2 cellular contexts compared by ENCODE assay signal in the genomic region with DNA sequence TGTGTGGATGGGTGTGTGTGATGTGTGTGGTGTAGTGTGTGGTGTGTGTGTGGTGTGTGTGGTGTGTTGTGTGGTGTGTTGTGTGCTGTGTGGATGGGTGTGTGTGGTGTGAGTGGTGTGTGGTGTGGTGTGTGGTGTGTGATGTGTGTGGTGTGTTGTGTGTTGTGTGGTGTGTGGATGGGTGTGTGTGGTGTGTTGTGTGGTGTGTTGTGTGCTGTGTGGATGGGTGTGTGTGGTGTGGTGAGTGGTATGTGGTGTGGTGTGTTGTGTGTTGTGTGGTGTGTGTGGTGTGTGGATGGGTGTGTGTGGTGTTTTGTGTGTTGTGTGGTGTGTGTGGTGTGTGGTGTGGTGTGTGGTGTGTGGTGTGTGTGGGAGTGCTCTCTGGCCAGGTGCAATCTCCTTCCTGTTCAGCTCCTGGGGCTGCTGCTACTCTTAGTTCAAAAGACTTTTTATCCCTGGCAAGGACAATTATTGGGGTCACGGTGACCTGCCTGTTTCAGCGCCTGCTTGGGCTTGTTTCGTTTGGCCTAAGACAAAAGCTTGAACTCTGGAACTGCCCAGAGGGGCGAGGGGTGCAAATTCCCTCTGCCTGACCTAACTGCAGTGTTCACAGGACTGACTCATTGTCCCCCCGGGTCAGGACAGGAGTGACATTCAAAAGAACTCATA.
TF ChIP-seq lines count a peak whose summit lies in the region.

No MANE protein-coding gene starts in this region.

TF ChIP-seq in GM23338, 12 proteins besides CTCF, POLR2A, EP300 and RAD21 (continued from another document):
- TF ChIP-seq, protein P1, sequence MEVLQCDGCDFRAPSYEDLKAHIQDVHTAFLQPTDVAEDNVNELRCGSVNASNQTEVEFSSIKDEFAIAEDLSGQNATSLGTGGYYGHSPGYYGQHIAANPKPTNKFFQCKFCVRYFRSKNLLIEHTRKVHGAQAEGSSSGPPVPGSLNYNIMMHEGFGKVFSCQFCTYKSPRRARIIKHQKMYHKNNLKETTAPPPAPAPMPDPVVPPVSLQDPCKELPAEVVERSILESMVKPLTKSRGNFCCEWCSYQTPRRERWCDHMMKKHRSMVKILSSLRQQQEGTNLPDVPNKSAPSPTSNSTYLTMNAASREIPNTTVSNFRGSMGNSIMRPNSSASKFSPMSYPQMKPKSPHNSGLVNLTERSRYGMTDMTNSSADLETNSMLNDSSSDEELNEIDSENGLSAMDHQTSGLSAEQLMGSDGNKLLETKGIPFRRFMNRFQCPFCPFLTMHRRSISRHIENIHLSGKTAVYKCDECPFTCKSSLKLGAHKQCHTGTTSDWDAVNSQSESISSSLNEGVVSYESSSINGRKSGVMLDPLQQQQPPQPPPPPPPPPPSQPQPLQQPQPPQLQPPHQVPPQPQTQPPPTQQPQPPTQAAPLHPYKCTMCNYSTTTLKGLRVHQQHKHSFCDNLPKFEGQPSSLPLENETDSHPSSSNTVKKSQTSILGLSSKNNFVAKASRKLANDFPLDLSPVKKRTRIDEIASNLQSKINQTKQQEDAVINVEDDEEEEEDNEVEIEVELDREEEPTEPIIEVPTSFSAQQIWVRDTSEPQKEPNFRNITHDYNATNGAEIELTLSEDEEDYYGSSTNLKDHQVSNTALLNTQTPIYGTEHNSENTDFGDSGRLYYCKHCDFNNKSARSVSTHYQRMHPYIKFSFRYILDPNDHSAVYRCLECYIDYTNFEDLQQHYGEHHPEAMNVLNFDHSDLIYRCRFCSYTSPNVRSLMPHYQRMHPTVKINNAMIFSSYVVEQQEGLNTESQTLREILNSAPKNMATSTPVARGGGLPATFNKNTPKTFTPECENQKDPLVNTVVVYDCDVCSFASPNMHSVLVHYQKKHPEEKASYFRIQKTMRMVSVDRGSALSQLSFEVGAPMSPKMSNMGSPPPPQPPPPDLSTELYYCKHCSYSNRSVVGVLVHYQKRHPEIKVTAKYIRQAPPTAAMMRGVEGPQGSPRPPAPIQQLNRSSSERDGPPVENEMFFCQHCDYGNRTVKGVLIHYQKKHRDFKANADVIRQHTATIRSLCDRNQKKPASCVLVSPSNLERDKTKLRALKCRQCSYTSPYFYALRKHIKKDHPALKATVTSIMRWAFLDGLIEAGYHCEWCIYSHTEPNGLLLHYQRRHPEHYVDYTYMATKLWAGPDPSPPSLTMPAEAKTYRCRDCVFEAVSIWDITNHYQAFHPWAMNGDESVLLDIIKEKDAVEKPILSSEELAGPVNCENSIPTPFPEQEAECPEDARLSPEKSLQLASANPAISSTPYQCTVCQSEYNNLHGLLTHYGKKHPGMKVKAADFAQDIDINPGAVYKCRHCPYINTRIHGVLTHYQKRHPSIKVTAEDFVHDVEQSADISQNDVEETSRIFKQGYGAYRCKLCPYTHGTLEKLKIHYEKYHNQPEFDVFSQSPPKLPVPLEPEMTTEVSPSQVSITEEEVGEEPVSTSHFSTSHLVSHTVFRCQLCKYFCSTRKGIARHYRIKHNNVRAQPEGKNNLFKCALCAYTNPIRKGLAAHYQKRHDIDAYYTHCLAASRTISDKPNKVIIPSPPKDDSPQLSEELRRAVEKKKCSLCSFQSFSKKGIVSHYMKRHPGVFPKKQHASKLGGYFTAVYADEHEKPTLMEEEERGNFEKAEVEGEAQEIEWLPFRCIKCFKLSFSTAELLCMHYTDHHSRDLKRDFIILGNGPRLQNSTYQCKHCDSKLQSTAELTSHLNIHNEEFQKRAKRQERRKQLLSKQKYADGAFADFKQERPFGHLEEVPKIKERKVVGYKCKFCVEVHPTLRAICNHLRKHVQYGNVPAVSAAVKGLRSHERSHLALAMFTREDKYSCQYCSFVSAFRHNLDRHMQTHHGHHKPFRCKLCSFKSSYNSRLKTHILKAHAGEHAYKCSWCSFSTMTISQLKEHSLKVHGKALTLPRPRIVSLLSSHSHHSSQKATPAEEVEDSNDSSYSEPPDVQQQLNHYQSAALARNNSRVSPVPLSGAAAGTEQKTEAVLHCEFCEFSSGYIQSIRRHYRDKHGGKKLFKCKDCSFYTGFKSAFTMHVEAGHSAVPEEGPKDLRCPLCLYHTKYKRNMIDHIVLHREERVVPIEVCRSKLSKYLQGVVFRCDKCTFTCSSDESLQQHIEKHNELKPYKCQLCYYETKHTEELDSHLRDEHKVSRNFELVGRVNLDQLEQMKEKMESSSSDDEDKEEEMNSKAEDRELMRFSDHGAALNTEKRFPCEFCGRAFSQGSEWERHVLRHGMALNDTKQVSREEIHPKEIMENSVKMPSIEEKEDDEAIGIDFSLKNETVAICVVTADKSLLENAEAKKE (CRISPR knock-in tag; IDR thresholded peaks at IDR 0.05), result no peak
- TF ChIP-seq NANOG (IDR thresholded peaks at IDR 0.05; ENCODE audit: borderline replicate concordance), result no peak
- no peak for TF ChIP-seq JUNB (IDR thresholded peaks at IDR 0.05; ENCODE audit: unreplicated experiment)
- TF ChIP-seq ZNF114 (CRISPR knock-in tag; IDR thresholded peaks at IDR 0.05), result no peak
- no peak for TF ChIP-seq EZH2 (IDR thresholded peaks at IDR 0.05; ENCODE audit: low read depth, unreplicated experiment)
- TF ChIP-seq STAT1 (IDR thresholded peaks at IDR 0.05; ENCODE audit: unreplicated experiment), result no peak
- TF ChIP-seq, protein P2, sequence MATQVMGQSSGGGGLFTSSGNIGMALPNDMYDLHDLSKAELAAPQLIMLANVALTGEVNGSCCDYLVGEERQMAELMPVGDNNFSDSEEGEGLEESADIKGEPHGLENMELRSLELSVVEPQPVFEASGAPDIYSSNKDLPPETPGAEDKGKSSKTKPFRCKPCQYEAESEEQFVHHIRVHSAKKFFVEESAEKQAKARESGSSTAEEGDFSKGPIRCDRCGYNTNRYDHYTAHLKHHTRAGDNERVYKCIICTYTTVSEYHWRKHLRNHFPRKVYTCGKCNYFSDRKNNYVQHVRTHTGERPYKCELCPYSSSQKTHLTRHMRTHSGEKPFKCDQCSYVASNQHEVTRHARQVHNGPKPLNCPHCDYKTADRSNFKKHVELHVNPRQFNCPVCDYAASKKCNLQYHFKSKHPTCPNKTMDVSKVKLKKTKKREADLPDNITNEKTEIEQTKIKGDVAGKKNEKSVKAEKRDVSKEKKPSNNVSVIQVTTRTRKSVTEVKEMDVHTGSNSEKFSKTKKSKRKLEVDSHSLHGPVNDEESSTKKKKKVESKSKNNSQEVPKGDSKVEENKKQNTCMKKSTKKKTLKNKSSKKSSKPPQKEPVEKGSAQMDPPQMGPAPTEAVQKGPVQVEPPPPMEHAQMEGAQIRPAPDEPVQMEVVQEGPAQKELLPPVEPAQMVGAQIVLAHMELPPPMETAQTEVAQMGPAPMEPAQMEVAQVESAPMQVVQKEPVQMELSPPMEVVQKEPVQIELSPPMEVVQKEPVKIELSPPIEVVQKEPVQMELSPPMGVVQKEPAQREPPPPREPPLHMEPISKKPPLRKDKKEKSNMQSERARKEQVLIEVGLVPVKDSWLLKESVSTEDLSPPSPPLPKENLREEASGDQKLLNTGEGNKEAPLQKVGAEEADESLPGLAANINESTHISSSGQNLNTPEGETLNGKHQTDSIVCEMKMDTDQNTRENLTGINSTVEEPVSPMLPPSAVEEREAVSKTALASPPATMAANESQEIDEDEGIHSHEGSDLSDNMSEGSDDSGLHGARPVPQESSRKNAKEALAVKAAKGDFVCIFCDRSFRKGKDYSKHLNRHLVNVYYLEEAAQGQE (IDR thresholded peaks at IDR 0.05; ENCODE audit: unreplicated experiment), result no peak
TF ChIP-seq in GM23338: peak in this region for 0.

TF ChIP-seq in WTC11, 78 proteins besides CTCF, POLR2A, EP300 and RAD21 (continued from another document):
- TF ChIP-seq, protein P3, sequence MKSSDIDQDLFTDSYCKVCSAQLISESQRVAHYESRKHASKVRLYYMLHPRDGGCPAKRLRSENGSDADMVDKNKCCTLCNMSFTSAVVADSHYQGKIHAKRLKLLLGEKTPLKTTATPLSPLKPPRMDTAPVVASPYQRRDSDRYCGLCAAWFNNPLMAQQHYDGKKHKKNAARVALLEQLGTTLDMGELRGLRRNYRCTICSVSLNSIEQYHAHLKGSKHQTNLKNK (CRISPR knock-in tag; IDR thresholded peaks at IDR 0.05), result no peak
- TF ChIP-seq RELA (CRISPR knock-in tag; IDR thresholded peaks at IDR 0.05; ENCODE audit: borderline replicate concordance), result no peak
- peak; percentile 76; the same call in 1 of the 2 replicates for TF ChIP-seq TCF7 (CRISPR knock-in tag; IDR thresholded peaks at IDR 0.05; ENCODE audit: low read depth)
- TF ChIP-seq NFYB (CRISPR knock-in tag; conservative IDR thresholded peaks at IDR 0.05; ENCODE audit: low read depth), result no peak
- TF ChIP-seq, protein P4, sequence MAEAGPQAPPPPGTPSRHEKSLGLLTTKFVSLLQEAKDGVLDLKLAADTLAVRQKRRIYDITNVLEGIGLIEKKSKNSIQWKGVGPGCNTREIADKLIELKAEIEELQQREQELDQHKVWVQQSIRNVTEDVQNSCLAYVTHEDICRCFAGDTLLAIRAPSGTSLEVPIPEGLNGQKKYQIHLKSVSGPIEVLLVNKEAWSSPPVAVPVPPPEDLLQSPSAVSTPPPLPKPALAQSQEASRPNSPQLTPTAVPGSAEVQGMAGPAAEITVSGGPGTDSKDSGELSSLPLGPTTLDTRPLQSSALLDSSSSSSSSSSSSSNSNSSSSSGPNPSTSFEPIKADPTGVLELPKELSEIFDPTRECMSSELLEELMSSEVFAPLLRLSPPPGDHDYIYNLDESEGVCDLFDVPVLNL (CRISPR knock-in tag; IDR thresholded peaks at IDR 0.05; ENCODE audit: borderline replicate concordance, low read depth), result peak; percentile 23; the same call in 1 of the 2 replicates
- no peak for TF ChIP-seq FOXJ3 (CRISPR knock-in tag; IDR thresholded peaks at IDR 0.05; ENCODE audit: borderline replicate concordance)
